In genomic region chr1:217953922-217954321, GRCh38 we compare ENCODE assay signal across 16 cellular contexts.
A peak's percentile ranks its signal among the peaks of the same experiment; 100 is the strongest.
DNase-seq lines count a peak whose midpoint lies in the region; ATAC-seq and TF ChIP-seq lines count a peak whose summit lies in the region.
"Had no signal": no experiment of that assay in that cellular context is flagged by ENCODE, and none has a peak within 500 bp of the region (broad histone marks: within the 10 kb centered on the region; RNA-seq: fewer than 3 reads in every experiment).

No MANE protein-coding gene starts in this region.

- H3K4me1 ChIP-seq in mammary epithelial cell (ENCODE audit: insufficient read depth, low read length): no peaks in the 10 kb centered on the region
- H3K4me1 ChIP-seq: Peyer's patch, SJCRH30 had no signal

- CTCF ChIA-PET in mammary epithelial cell (lab: Charles Lee; ENCODE audit: low non-redundant PET): no interaction called here

- BruUV-seq in mammary epithelial cell (replicated peaks; lab: Mats Ljungman, UMichigan): no TSS peak

- DNase-seq in RPMI8226: peak; percentile 36
- DNase-seq in mammary epithelial cell: peak; percentile 83
- no peak for DNase-seq in progenitor cell of endocrine pancreas (ENCODE audit: low spot score, unreplicated experiment)
- DNase-seq in NCI-H524 treated with DMSO at 0.1 percent for 48 hours (lab: John Stamatoyannopoulos, UW): no peak
- no peak for DNase-seq in OCI-M2 (lab: John Stamatoyannopoulos, UW; ENCODE audit: unreplicated experiment)
- DNase-seq: CD4-positive, alpha-beta T cell; EL; NCI-H1092; NCI-H187; NCI-H748 treated with DMSO at 0.1 percent for 48 hours; Peyer's patch; SJCRH30 had no signal

- H3K27me3 ChIP-seq in mammary epithelial cell (ENCODE audit: insufficient read depth, low read length): no peaks in the 10 kb centered on the region
- H3K27me3 ChIP-seq: Peyer's patch, SJCRH30 had no signal

- TF ChIP-seq EP300 in Ishikawa (IDR thresholded peaks at IDR 0.05; ENCODE audit: borderline replicate concordance): no peak

- H3K27ac Mint-ChIP-seq in progenitor cell of endocrine pancreas: peak overlapping the region; percentile 9
- H3K27ac Mint-ChIP-seq: B cell; CD4-positive, alpha-beta T cell had no signal

- H3K36me3 ChIP-seq in mammary epithelial cell (ENCODE audit: insufficient read depth, low read length): no peaks in the 10 kb centered on the region
- H3K36me3 ChIP-seq: Peyer's patch, SJCRH30 had no signal

- H3K9ac ChIP-seq in mammary epithelial cell (ENCODE audit: insufficient read depth, low read length): no peak overlapping the region

- H3K4me3 Mint-ChIP-seq in progenitor cell of endocrine pancreas (ENCODE audit: low read depth): no peak overlapping the region
- H3K4me3 Mint-ChIP-seq: B cell; CD4-positive, alpha-beta T cell had no signal

- no peaks in the 10 kb centered on the region for H3K9me3 ChIP-seq in mammary epithelial cell (replicated peaks; ENCODE audit: insufficient read depth, low read length)
- H3K9me3 ChIP-seq: Peyer's patch, SJCRH30 had no signal

- TF ChIP-seq CTCF in mammary epithelial cell (conservative IDR thresholded peaks at IDR 0.05 in 1 of 2, IDR thresholded peaks at IDR 0.05 in 1 of 2; ENCODE audit: extremely low read depth in 1 of 2, insufficient read depth in 1 of 2, low read depth in 1 of 2, low read length in 2 of 2) (no peak), progenitor cell of endocrine pancreas (IDR thresholded peaks at IDR 0.05; ENCODE audit: unreplicated experiment) (no peak)

- dilution Hi-C loops in mammary epithelial cell (cut with HindIII; ENCODE audit: low sequenced_read_pairs): no loop called here

- TF ChIP-seq RAD21 in Ishikawa (IDR thresholded peaks at IDR 0.05; ENCODE audit: low read depth): no peak

- in situ Hi-C loops in mammary epithelial cell (cut with MboI; ENCODE audit: low sequenced_read_pairs in 2 of 2): no loop called here

- no peak overlapping the region for H2AFZ ChIP-seq in mammary epithelial cell (ENCODE audit: low read depth, low read length)

- no peaks in the 10 kb centered on the region for H3K79me2 ChIP-seq in mammary epithelial cell (ENCODE audit: insufficient read depth, low read length)

- H3K4me3 ChIP-seq in mammary epithelial cell (replicated peaks in 1 of 3; ENCODE audit: insufficient read depth in 1 of 3, low read depth in 2 of 3, low read length in 3 of 3): no peak overlapping the region
- H3K4me3 ChIP-seq: Peyer's patch, SJCRH30 had no signal

- intact Hi-C loops in mammary epithelial cell (cut with micrococcal nuclease): loop anchor here (5.0 kb wide), 1 partner anchor 272 kb away; no protein-coding TSS in a partner anchor

- peaks cover 18% of the 10 kb centered on the region for H3K4me1 Mint-ChIP-seq in progenitor cell of endocrine pancreas (ENCODE audit: low read depth)
- H3K4me1 Mint-ChIP-seq: B cell had no signal

- H3K4me2 ChIP-seq in mammary epithelial cell (ENCODE audit: insufficient read depth, low read depth, low read length): no peak overlapping the region

- no peak for ATAC-seq in HG02759 (IDR thresholded peaks at IDR 0.05; ENCODE audit: unreplicated experiment)
- no peak for ATAC-seq in HG03432 (IDR thresholded peaks at IDR 0.05; ENCODE audit: unreplicated experiment)

- H3K27ac ChIP-seq in mammary epithelial cell (ENCODE audit: insufficient read depth, low read depth, low read length): no peak overlapping the region
- H3K27ac ChIP-seq: Peyer's patch, SJCRH30 had no signal

- H3K27me3 Mint-ChIP-seq in progenitor cell of endocrine pancreas: no peaks in the 10 kb centered on the region
- H3K27me3 Mint-ChIP-seq: B cell; CD4-positive, alpha-beta T cell had no signal

- peaks cover 4% of the 10 kb centered on the region for H3K9me3 Mint-ChIP-seq in progenitor cell of endocrine pancreas (ENCODE audit: low read depth)
- H3K9me3 Mint-ChIP-seq: CD4-positive, alpha-beta T cell had no signal

- no peaks in the 10 kb centered on the region for H3K36me3 Mint-ChIP-seq in progenitor cell of endocrine pancreas (ENCODE audit: insufficient read depth)

- 24% methylated on average over 2 of the region's 2 CpGs for WGBS in mammary epithelial cell (ENCODE audit: low coverage, missing lambda C conversion rate)

- no peaks in the 10 kb centered on the region for H4K20me1 ChIP-seq in mammary epithelial cell (ENCODE audit: insufficient read depth, low read length)

TF ChIP-seq in Ishikawa, 13 proteins besides CTCF, POLR2A, EP300 and RAD21:
- TF ChIP-seq NFIC (IDR thresholded peaks at IDR 0.05): peak; percentile 23; the same call in 1 of the 2 replicates
- TF ChIP-seq REST (IDR thresholded peaks at IDR 0.05; ENCODE audit: low read depth): no peak

Comparison
In these comparisons a context has a peak if more than half of its experiments do, and no peak if none do; other contexts are left out.
1. DNase-seq: peak in RPMI8226 (single experiment) and mammary epithelial cell (single experiment); none in progenitor cell of endocrine pancreas (single experiment), NCI-H524 treated with DMSO at 0.1 percent for 48 hours (single experiment) and OCI-M2 (single experiment).